Comparison of ENCODE assay signal across 10 cellular contexts in the genomic region with DNA sequence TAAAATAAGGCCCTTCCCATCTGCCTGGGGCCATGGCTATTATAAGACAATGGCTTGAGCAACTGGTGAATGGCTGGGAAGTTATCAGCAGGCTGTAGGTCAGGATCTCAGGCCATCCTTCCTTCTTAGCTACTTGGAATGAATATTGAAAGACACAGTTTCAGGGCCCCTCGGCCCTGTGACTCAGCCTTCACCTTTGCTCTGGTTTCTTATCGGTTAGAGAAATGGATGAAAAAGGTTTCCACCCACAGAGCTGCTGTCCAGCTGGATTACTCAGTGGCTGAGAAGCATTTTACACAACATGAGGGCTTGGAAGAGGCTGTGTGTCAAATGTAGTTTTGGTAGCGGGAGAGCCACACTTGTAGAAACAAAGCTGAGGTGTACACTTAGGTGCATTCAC. TPM values are rescaled to one million over a fixed set of nuclear protein-coding genes. Genes with fewer than 3 reads are reported as not detected.
DNase-seq lines count a peak whose midpoint lies in the region; ATAC-seq, FAIRE-seq and TF ChIP-seq lines count a peak whose summit lies in the region.
"Had no signal": no experiment of that assay in that cellular context is flagged by ENCODE, and none has a peak within 500 bp of the region (broad histone marks: within the 10 kb centered on the region; RNA-seq: fewer than 3 reads in every experiment).

No MANE protein-coding gene starts in this region.

- H3K4me1 ChIP-seq in K562 (replicated peaks in 1 of 2; ENCODE audit: control insufficient read depth in 2 of 2, insufficient read depth in 2 of 2, low read length in 2 of 2) (peaks cover 11 to 15% of the 10 kb centered on the region in 2 experiments; a peak in 4 of 5 replicates), mesenchymal stem cell (ENCODE audit: control insufficient read depth, insufficient read depth, low read depth, low read length) (no peaks in the 10 kb centered on the region)
- H3K4me1 ChIP-seq: parathyroid adenoma had no signal

- H3K9me1 ChIP-seq in K562 (ENCODE audit: control insufficient read depth, insufficient read depth, low read length): no peaks in the 10 kb centered on the region

- H3K9me3 Mint-ChIP-seq in CD14-positive monocyte: no peaks in the 10 kb centered on the region

- TF ChIP-seq RAD21 in K562 (CRISPR knock-in tag; conservative IDR thresholded peaks at IDR 0.05 in 1 of 2, IDR thresholded peaks at IDR 0.05 in 1 of 2): peak in 1 of 2 experiments; percentile 17; a peak in 1 of 4 replicates

- H2AK5ac ChIP-seq in mesenchymal stem cell (ENCODE audit: low read length, severe bottlenecking): no peak overlapping the region

- H3K4me1 Mint-ChIP-seq in CD14-positive monocyte: peaks cover 13% of the 10 kb centered on the region

- in situ Hi-C loops in K562 (cut with MboI): no loop called here

- H3K14ac ChIP-seq in mesenchymal stem cell (ENCODE audit: low read length in 2 of 2): no peak overlapping the region

- no peak overlapping the region for H4K8ac ChIP-seq in mesenchymal stem cell (ENCODE audit: low read length)

- H3K18ac ChIP-seq in mesenchymal stem cell (ENCODE audit: low read depth in 1 of 2, low read length in 2 of 2): no peak overlapping the region

- H3K23ac ChIP-seq in mesenchymal stem cell (ENCODE audit: low read length in 2 of 2): no peak overlapping the region

- TF ChIP-seq EP300 in K562 (IDR thresholded peaks at IDR 0.05; ENCODE audit: low read length): peak; percentile 64; the same call in 1 of the 2 replicates

- H3K9ac ChIP-seq in K562 (ENCODE audit: insufficient read depth in 1 of 2, low read depth in 2 of 2, low read length in 2 of 2) (no peak overlapping the region; a peak in 1 of 4 replicates), mesenchymal stem cell (ENCODE audit: low read length) (no peak overlapping the region)
- H3K9ac ChIP-seq: parathyroid adenoma had no signal

- ATAC-seq in HG03442 (IDR thresholded peaks at IDR 0.05; ENCODE audit: unreplicated experiment): peak; percentile 52
- peak; percentile 96 for ATAC-seq in K562
- no peak for ATAC-seq in GM21367 (IDR thresholded peaks at IDR 0.05; ENCODE audit: unreplicated experiment)
- ATAC-seq in HG02870 (IDR thresholded peaks at IDR 0.05; ENCODE audit: unreplicated experiment): no peak

- H3K79me2 ChIP-seq in K562 (ENCODE audit: control insufficient read depth, insufficient read depth, low read length): no peaks in the 10 kb centered on the region
- H3K79me2 ChIP-seq: parathyroid adenoma had no signal

- H3K4me3 ChIP-seq in K562 (no peak overlapping the region), mesenchymal stem cell (ENCODE audit: insufficient read depth in 1 of 2, low read depth in 1 of 2, low read length in 2 of 2) (peak overlapping the region in 1 of 2 experiments; percentile 5)

- H3K36me3 ChIP-seq in K562 (ENCODE audit: control insufficient read depth, insufficient read depth, low read length) (no peaks in the 10 kb centered on the region), mesenchymal stem cell (ENCODE audit: control insufficient read depth in 1 of 2, insufficient read depth in 2 of 2, low read depth in 1 of 2, low read length in 2 of 2) (no peaks in the 10 kb centered on the region)

- H2AFZ ChIP-seq in K562 (ENCODE audit: low read depth, low read length) (peak overlapping the region; percentile 74), mesenchymal stem cell (ENCODE audit: low read depth, low read length) (no peak overlapping the region)
- H2AFZ ChIP-seq: parathyroid adenoma had no signal

- no peak for TF ChIP-seq POLR2A in K562 (conservative IDR thresholded peaks at IDR 0.05)

- H3K79me1 ChIP-seq in mesenchymal stem cell (replicated peaks; ENCODE audit: low read length, poor library complexity, severe bottlenecking): no peaks in the 10 kb centered on the region

- DNase-seq in CD14-positive monocyte (ENCODE audit: low spot score) (no peak), K562 (ENCODE audit: extremely low read depth in 1 of 4, low spot score in 3 of 4) (peak; percentile 63 to 90 (median 76)), mesenchymal stem cell (peak; percentile 60), T-helper 9 cell (no peak), NCI-H524 (lab: John Stamatoyannopoulos, UW) (no peak)
- DNase-seq: DMS53 had no signal

- POLR2A ChIA-PET in K562 (lab: Yijun Ruan, JAX): interaction anchor here (0.6 to 0.7 kb wide), 2 partner anchors 21 to 22 kb away, joined by 3 to 4 read pairs; no protein-coding TSS in a partner anchor

- H2BK5ac ChIP-seq in mesenchymal stem cell (ENCODE audit: low read depth, low read length, poor library complexity, severe bottlenecking): no peak overlapping the region

- H3K27ac ChIP-seq in K562 (ENCODE audit: extremely low read depth, low read depth, low read length) (peak overlapping the region; percentile 54; the same call in 2 of the 3 replicates), mesenchymal stem cell (ENCODE audit: low read length, poor library complexity, severe bottlenecking) (no peak overlapping the region)
- H3K27ac ChIP-seq: parathyroid adenoma had no signal

- no peaks in the 10 kb centered on the region for H4K20me1 ChIP-seq in K562 (replicated peaks; ENCODE audit: control insufficient read depth, insufficient read depth, low read length)

- no peak overlapping the region for H3K4ac ChIP-seq in mesenchymal stem cell (ENCODE audit: low read depth in 1 of 2, low read length in 2 of 2)

- H3K4me3 Mint-ChIP-seq in CD14-positive monocyte: no peak overlapping the region

- peak overlapping the region in 6 of 7 donors; percentile 8 to 65 (median 26) for H3K27ac Mint-ChIP-seq in CD14-positive monocyte

- H2BK12ac ChIP-seq in mesenchymal stem cell (ENCODE audit: low read length in 2 of 2): no peak overlapping the region

- CTCF ChIA-PET in K562 (lab: Yijun Ruan, JAX; ENCODE audit: low intra/inter-chr PET ratio): no interaction called here

- H2BK15ac ChIP-seq in mesenchymal stem cell (ENCODE audit: low read depth, poor library complexity, severe bottlenecking): no peak overlapping the region

- H2BK120ac ChIP-seq in mesenchymal stem cell (ENCODE audit: low read depth, low read length): no peak overlapping the region

- intact Hi-C loops in CD14-positive monocyte (cut with micrococcal nuclease) (no loop called here), K562 (cut with micrococcal nuclease) (loop anchor here (2.0 kb wide), 1 partner anchor 35 kb away; no protein-coding TSS in a partner anchor)

- FAIRE-seq in K562 (lab: Jason Lieb, UNC): peak; percentile 99

- peaks cover 48 to 62% of the 10 kb centered on the region in 2 donors for H3K36me3 Mint-ChIP-seq in CD14-positive monocyte

- no peak for TF ChIP-seq CTCF in CD14-positive monocyte (IDR thresholded peaks at IDR 0.05)
- TF ChIP-seq CTCF in K562 (IDR thresholded peaks at IDR 0.05 in 2 of 3, conservative IDR thresholded peaks at IDR 0.05 in 1 of 3; ENCODE audit: insufficient read depth in 2 of 3, low read depth in 1 of 3, low read length in 3 of 3): no peak

- no TSS peak for BruUV-seq in K562 (replicated peaks; lab: Mats Ljungman, UMichigan)

- peaks cover 0 to 1% (median 0%) of the 10 kb centered on the region in 3 donors for H3K27me3 Mint-ChIP-seq in CD14-positive monocyte (ENCODE audit: low read depth in 3 of 3)

- WGBS in K562 (ENCODE audit: insufficient coverage, low coverage, missing lambda C conversion rate): 3% methylated on average over 3 of the region's 3 CpGs
- 20% methylated on average over 3 of the region's 3 CpGs for WGBS in mesenchymal stem cell

- no peaks in the 10 kb centered on the region for H3K9me3 ChIP-seq in K562 (replicated peaks; ENCODE audit: control insufficient read depth, insufficient read depth, low read depth, low read length)
- H3K9me3 ChIP-seq in mesenchymal stem cell (ENCODE audit: control insufficient read depth, low read length): no peaks in the 10 kb centered on the region

- H3K4me2 ChIP-seq in K562 (ENCODE audit: insufficient read depth, low read length) (peak overlapping the region; percentile 58), mesenchymal stem cell (ENCODE audit: low read length, poor library complexity, severe bottlenecking) (no peak overlapping the region)

- H3K27me3 ChIP-seq in K562 (ENCODE audit: control insufficient read depth in 2 of 2, insufficient read depth in 2 of 2, low read length in 2 of 2) (no peaks in the 10 kb centered on the region), mesenchymal stem cell (ENCODE audit: control insufficient read depth in 1 of 2, insufficient read depth in 1 of 2, low read length in 2 of 2) (no peaks in the 10 kb centered on the region)

- no peak overlapping the region for H4K91ac ChIP-seq in mesenchymal stem cell (ENCODE audit: low read length)

TF ChIP-seq in K562, 482 proteins besides CTCF, POLR2A, EP300 and RAD21 (continues in another document):
- TF ChIP-seq, protein P1, sequence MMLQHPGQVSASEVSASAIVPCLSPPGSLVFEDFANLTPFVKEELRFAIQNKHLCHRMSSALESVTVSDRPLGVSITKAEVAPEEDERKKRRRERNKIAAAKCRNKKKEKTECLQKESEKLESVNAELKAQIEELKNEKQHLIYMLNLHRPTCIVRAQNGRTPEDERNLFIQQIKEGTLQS (IDR thresholded peaks at IDR 0.05): peak; percentile 90
- TF ChIP-seq, protein P1 (CRISPR knock-in tag; conservative IDR thresholded peaks at IDR 0.05): no peak

RNA-seq across cellular contexts. Expression of gene ACSL5, which starts 9.4 kb away (rescaled TPM):
- polyA plus RNA-seq in CD14-positive monocyte: 10 to 100 TPM; 37.5 to 44.4 TPM
- total RNA-seq in K562 (2011; cell fraction: chromatin; rRNA removed; ENCODE audit: low replicate concordance): 0.25 and 1.2 TPM in 2 replicates
- 0.26 and 1.2 TPM in 2 replicates for total RNA-seq in K562 (2011; cell fraction: nucleolus; rRNA removed)
- 0.81 and 0.92 TPM in 2 replicates for total RNA-seq in K562 (2011; cell fraction: nucleoplasm; rRNA removed)
- 0.45 and 0.54 TPM in 2 replicates for total RNA-seq in K562 (2014; rRNA removed)
- total RNA-seq in K562 (2014; rRNA removed; fragmentation: Illumina TruSeq; extraction: Trizol): 0.45 and 0.65 TPM in 2 replicates
- 1.2 and 1.4 TPM in 2 replicates for total RNA-seq in K562 (2015; rRNA removed; fragmentation: Illumina TruSeq; extraction: Trizol)
- 0.47 and 0.51 TPM in 2 replicates for total RNA-seq in K562 (2021)
- 0.82 and 1.4 TPM in 2 replicates for polyA plus RNA-seq in K562 (2011; rRNA removed)
- 0.39 and 1.0 TPM in 2 replicates for polyA plus RNA-seq in K562 (2011; cell fraction: cytosol; rRNA removed)
- polyA plus RNA-seq in K562 (2011; cell fraction: nucleus; rRNA removed): 1.4 and 2.2 TPM in 2 replicates
- polyA plus RNA-seq in K562 (2012): 0.51 and 1.1 TPM in 2 replicates
- 0.78 and 0.83 TPM in 2 replicates for polyA plus RNA-seq in K562 (2014; fragmentation: Illumina TruSeq; extraction: Trizol)
- under 1 TPM; 0.53 to 0.55 TPM for polyA plus RNA-seq in K562 (2014; fragmentation: Nextera tagmentation; extraction: Ambion mirVana)
- polyA plus RNA-seq in K562 (2014; rRNA removed): 0.19 and 0.51 TPM in 2 replicates
- 1.2 and 2.4 TPM in 2 replicates for polyA minus RNA-seq in K562 (2011; rRNA and poly(A)+ RNA removed)
- polyA minus RNA-seq in K562 (2011; cell fraction: cytosol; rRNA and poly(A)+ RNA removed): 1.6 TPM in 1 of 2 replicates, not detected in the other
- polyA minus RNA-seq in K562 (2011; cell fraction: nucleus; rRNA and poly(A)+ RNA removed): 0.40 and 0.56 TPM in 2 replicates
- polyA plus RNA-seq in mesenchymal stem cell (2013, experiment 1 of 2): 1.1 TPM
- polyA plus RNA-seq in mesenchymal stem cell (2013, experiment 2 of 2): 1.0 TPM

Comparison
In these comparisons a context has a peak if more than half of its experiments do, and no peak if none do; other contexts are left out.
1. DNase-seq: peak in K562 (4 of 4) and mesenchymal stem cell (single experiment); none in CD14-positive monocyte (single experiment), T-helper 9 cell (single experiment) and NCI-H524 (0 of 2).
2. ATAC-seq: peak in HG03442 (single experiment) and K562 (single experiment); none in GM21367 (single experiment) and HG02870 (single experiment).
3. RNA of gene ACSL5, which starts 9.4 kb away (polyA plus RNA-seq): 37.5 to 44.4 TPM in CD14-positive monocyte; 0.19 to 2.2 TPM in K562; every median in the first group is over 10 times any median in the second.